ENCODE assay signal across 8 cellular contexts in genomic region chr10:124461642-124462347, GRCh38. TPM values are rescaled to one million over a fixed set of nuclear protein-coding genes. Genes with fewer than 3 reads are reported as not detected.
DNase-seq lines count a peak whose midpoint lies in the region; ATAC-seq and TF ChIP-seq lines count a peak whose summit lies in the region.

Gene LHPP (plus strand): TSS chr10:124461823. CDS start chr10:124461863, 40 bp downstream.

- H3K4me3 Mint-ChIP-seq in CD4-positive, alpha-beta T cell = peak within 1 kb of the TSS; percentile 92
- peak within 1 kb of the TSS; percentile 89 for H3K4me3 Mint-ChIP-seq in endothelial cell (ENCODE audit: unreplicated experiment)

- intact Hi-C loops in CD4-positive, alpha-beta T cell (cut with DNase I, micrococcal nuclease) = loop anchor here in 1 of 2 experiments (2.0 to 5.0 kb wide), 6 partner anchors 73 to 1361 kb away; partner anchors contain the start of genes BCCIP, BUB3, EEF1AKMT2 and FAM53B

- no peaks in the 10 kb centered on the region for H3K9me3 Mint-ChIP-seq in CD4-positive, alpha-beta T cell
- H3K9me3 Mint-ChIP-seq in endothelial cell (ENCODE audit: unreplicated experiment) = no peaks in the 10 kb centered on the region

- no peaks in the 10 kb centered on the region for H3K9me3 ChIP-seq in CD4-positive, alpha-beta T cell (ENCODE audit: control insufficient read depth, low read length)

- POLR2A ChIA-PET in CD4-positive, alpha-beta T cell (lab: Charles Lee) = interaction anchor here (0.6 to 2.0 kb wide), 16 partner anchors 9 to 1313 kb away, joined by 3 to 21 read pairs (median 4); partner anchors contain the start of genes ABRAXAS2, EEF1AKMT2 and OAT

- TF ChIP-seq CTCF in CD4-positive, alpha-beta T cell (IDR thresholded peaks at IDR 0.05) = peak; percentile 17
- TF ChIP-seq CTCF in endothelial cell (IDR thresholded peaks at IDR 0.05; ENCODE audit: unreplicated experiment) = peak; percentile 82

- peak; percentile 94 for ATAC-seq in CD4-positive, alpha-beta T cell (ENCODE audit: poor library complexity)
- ATAC-seq in GM19328 (IDR thresholded peaks at IDR 0.05; ENCODE audit: unreplicated experiment) (peak; percentile 93), HG03460 (IDR thresholded peaks at IDR 0.05; ENCODE audit: unreplicated experiment) (peak; percentile 97)

- H3K4me1 Mint-ChIP-seq in CD4-positive, alpha-beta T cell (ENCODE audit: low read depth) = peaks cover 27% of the 10 kb centered on the region
- H3K4me1 Mint-ChIP-seq in endothelial cell (ENCODE audit: unreplicated experiment) = peaks cover 21% of the 10 kb centered on the region

- DNase-seq in CD4-positive, alpha-beta T cell = peak; percentile 65 to 88 (median 82)
- DNase-seq in NOMO-1 treated with dmso at 0.1 percent for 144 hours (lab: John Stamatoyannopoulos, UW; ENCODE audit: unreplicated experiment) = peak; percentile 74
- DNase-seq in activated CD8-positive, alpha-beta memory T cell treated with anti-CD3 and anti-CD28 coated beads, Interleukin-2, amount 50 U/mL, for 24 hours (ENCODE audit: extremely low read depth) = peak; percentile 49
- peak; percentile 73 for DNase-seq in endothelial cell (ENCODE audit: low spot score)
- DNase-seq in middle frontal gyrus (ENCODE audit: extremely low spot score, low spot score) = peak; percentile 81
- peak; percentile 80 to 83 for DNase-seq in stimulated activated CD8-positive, alpha-beta memory T cell treated with anti-CD3 and anti-CD28 coated beads, Interleukin-15, amount 100 ng/mL, for 48 hours (ENCODE audit: low read depth in 2 of 2)

- peak within 1 kb of the TSS; percentile 83 for H3K27ac Mint-ChIP-seq in CD4-positive, alpha-beta T cell
- peak within 1 kb of the TSS; percentile 52 for H3K27ac Mint-ChIP-seq in endothelial cell (ENCODE audit: unreplicated experiment)

- H3K36me3 Mint-ChIP-seq in CD4-positive, alpha-beta T cell (ENCODE audit: low read depth) = peaks cover 5% of the 10 kb centered on the region
- H3K36me3 Mint-ChIP-seq in endothelial cell (ENCODE audit: low read depth, unreplicated experiment) = no peaks in the 10 kb centered on the region

- peak within 1 kb of the TSS; percentile 53 for H3K27ac ChIP-seq in CD4-positive, alpha-beta T cell (ENCODE audit: low read depth, low read length)

- CTCF ChIA-PET in CD4-positive, alpha-beta T cell (lab: Charles Lee) = interaction anchor here (0.8 to 1.4 kb wide), 3 partner anchors 44 to 284 kb away, joined by 3 to 5 read pairs (median 5); partner anchors contain the start of gene OAT

- peaks cover 9% of the 10 kb centered on the region for H3K27me3 Mint-ChIP-seq in CD4-positive, alpha-beta T cell
- peaks cover 6% of the 10 kb centered on the region for H3K27me3 Mint-ChIP-seq in endothelial cell (ENCODE audit: unreplicated experiment)

- no peaks in the 10 kb centered on the region for H3K27me3 ChIP-seq in CD4-positive, alpha-beta T cell (ENCODE audit: control insufficient read depth, insufficient read depth, low read length)

RNA-seq across cellular contexts. Expression of gene LHPP, which starts in this region (rescaled TPM):
- total RNA-seq in CD4-positive, alpha-beta T cell = 10 to 100 TPM; 15.3 to 19.6 TPM
- total RNA-seq in endothelial cell (ENCODE audit: unreplicated experiment) = 4.2 TPM

Comparison
In these comparisons a context has a peak if more than half of its experiments do, and no peak if none do; other contexts are left out.
1. Peak in every context shown above with its lines: DNase-seq, ATAC-seq and H3K27ac ChIP-seq.